ENCODE assay signal across 1 cellular context in the genomic region with DNA sequence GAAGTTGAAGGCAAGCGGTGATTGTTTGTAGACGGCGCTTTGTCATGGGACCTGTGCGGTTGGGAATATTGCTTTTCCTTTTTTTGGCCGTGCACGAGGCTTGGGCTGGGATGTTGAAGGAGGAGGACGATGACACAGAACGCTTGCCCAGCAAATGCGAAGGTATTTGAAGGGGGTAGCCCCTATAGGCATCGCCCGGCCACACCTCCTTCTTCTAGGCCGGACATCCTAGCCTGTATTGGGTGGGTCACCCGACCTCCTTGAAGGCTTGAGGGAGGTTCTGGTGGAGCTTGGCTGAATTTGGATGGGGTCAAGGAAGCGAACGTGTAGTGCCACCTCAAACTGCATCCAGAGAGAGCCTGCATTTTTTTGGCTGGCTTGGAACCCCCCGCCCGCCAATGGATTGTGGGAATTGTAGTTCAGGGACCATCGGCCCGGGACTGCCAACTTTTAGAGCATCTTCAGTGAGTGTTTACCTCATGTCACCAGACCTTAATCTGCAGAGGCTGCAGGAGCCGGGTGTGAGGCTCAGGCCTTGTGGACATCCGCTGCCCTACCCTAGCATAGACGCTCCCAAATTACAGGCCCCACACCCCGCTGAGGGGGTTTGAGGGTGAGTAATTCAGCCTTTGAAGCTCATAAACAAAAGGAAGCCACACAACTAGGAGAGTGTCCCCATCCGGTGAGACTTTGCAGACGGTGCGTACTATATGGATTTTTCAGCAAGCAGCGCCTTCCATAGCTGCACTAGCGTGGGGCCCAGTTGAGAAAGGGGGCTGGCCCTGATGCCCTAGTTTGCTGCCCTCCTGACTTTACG.
TF ChIP-seq lines count a peak whose summit lies in the region.

No MANE protein-coding gene starts in this region.

TF ChIP-seq in WTC11, 78 proteins besides CTCF, POLR2A, EP300 and RAD21 (continued from another document):
- TF ChIP-seq ATF1 (CRISPR knock-in tag; IDR thresholded peaks at IDR 0.05), result peak; percentile 32; the same call in 1 of the 2 replicates
- TF ChIP-seq, protein P1, sequence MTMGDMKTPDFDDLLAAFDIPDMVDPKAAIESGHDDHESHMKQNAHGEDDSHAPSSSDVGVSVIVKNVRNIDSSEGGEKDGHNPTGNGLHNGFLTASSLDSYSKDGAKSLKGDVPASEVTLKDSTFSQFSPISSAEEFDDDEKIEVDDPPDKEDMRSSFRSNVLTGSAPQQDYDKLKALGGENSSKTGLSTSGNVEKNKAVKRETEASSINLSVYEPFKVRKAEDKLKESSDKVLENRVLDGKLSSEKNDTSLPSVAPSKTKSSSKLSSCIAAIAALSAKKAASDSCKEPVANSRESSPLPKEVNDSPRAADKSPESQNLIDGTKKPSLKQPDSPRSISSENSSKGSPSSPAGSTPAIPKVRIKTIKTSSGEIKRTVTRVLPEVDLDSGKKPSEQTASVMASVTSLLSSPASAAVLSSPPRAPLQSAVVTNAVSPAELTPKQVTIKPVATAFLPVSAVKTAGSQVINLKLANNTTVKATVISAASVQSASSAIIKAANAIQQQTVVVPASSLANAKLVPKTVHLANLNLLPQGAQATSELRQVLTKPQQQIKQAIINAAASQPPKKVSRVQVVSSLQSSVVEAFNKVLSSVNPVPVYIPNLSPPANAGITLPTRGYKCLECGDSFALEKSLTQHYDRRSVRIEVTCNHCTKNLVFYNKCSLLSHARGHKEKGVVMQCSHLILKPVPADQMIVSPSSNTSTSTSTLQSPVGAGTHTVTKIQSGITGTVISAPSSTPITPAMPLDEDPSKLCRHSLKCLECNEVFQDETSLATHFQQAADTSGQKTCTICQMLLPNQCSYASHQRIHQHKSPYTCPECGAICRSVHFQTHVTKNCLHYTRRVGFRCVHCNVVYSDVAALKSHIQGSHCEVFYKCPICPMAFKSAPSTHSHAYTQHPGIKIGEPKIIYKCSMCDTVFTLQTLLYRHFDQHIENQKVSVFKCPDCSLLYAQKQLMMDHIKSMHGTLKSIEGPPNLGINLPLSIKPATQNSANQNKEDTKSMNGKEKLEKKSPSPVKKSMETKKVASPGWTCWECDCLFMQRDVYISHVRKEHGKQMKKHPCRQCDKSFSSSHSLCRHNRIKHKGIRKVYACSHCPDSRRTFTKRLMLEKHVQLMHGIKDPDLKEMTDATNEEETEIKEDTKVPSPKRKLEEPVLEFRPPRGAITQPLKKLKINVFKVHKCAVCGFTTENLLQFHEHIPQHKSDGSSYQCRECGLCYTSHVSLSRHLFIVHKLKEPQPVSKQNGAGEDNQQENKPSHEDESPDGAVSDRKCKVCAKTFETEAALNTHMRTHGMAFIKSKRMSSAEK (CRISPR knock-in tag; IDR thresholded peaks at IDR 0.05; ENCODE audit: borderline replicate concordance), result 0 out of 2 replicates have a peak, but pooled peaks have one; percentile 45
- peak; percentile 67 for TF ChIP-seq SP1 (CRISPR knock-in tag; conservative IDR thresholded peaks at IDR 0.05)
- TF ChIP-seq, protein P2, sequence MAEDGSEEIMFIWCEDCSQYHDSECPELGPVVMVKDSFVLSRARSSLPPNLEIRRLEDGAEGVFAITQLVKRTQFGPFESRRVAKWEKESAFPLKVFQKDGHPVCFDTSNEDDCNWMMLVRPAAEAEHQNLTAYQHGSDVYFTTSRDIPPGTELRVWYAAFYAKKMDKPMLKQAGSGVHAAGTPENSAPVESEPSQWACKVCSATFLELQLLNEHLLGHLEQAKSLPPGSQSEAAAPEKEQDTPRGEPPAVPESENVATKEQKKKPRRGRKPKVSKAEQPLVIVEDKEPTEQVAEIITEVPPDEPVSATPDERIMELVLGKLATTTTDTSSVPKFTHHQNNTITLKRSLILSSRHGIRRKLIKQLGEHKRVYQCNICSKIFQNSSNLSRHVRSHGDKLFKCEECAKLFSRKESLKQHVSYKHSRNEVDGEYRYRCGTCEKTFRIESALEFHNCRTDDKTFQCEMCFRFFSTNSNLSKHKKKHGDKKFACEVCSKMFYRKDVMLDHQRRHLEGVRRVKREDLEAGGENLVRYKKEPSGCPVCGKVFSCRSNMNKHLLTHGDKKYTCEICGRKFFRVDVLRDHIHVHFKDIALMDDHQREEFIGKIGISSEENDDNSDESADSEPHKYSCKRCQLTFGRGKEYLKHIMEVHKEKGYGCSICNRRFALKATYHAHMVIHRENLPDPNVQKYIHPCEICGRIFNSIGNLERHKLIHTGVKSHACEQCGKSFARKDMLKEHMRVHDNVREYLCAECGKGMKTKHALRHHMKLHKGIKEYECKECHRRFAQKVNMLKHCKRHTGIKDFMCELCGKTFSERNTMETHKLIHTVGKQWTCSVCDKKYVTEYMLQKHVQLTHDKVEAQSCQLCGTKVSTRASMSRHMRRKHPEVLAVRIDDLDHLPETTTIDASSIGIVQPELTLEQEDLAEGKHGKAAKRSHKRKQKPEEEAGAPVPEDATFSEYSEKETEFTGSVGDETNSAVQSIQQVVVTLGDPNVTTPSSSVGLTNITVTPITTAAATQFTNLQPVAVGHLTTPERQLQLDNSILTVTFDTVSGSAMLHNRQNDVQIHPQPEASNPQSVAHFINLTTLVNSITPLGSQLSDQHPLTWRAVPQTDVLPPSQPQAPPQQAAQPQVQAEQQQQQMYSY (CRISPR knock-in tag; IDR thresholded peaks at IDR 0.05), result 0 out of 2 replicates have a peak, but pooled peaks have one; percentile 9
- TF ChIP-seq, protein P3, sequence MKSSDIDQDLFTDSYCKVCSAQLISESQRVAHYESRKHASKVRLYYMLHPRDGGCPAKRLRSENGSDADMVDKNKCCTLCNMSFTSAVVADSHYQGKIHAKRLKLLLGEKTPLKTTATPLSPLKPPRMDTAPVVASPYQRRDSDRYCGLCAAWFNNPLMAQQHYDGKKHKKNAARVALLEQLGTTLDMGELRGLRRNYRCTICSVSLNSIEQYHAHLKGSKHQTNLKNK (CRISPR knock-in tag; IDR thresholded peaks at IDR 0.05), result no peak
